ENCODE assay signal across 18 cellular contexts in the genomic region with DNA sequence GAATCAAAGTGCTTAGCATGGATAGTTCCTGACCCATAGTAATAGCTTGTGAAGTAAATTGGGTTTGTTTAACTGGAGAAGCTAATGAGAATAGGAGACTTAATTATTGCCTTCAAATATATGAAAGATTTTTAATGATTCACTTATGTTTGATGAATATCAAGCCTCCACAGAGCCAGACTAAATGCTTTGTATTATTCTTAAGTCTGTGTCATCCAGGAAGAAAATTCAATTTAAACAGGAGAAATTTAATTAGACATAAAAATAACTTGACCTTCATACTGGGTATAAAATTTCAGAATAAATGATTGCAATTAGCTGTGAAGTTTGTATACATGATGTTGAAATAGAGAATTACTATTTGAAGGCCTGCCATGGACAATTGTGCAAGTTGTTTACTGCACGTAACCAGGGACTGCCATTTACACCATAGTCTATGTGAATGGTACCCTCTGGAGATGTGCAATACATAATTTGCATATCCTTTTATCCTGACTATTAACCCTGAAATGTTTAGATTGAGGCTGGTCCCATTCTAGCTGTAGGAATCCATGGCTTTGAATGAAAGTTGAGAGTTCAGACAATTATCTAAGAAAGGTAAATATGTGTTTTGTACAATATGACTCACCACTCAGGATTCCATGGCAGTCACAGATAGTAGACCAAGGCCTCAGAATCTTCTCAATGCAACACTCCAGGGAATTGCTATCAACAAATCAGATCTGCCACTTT.
DNase-seq lines count a peak whose midpoint lies in the region; ATAC-seq and TF ChIP-seq lines count a peak whose summit lies in the region.
"Had no signal": no experiment of that assay in that cellular context is flagged by ENCODE, and none has a peak within 500 bp of the region (broad histone marks: within the 10 kb centered on the region; RNA-seq: fewer than 3 reads in every experiment).

No MANE protein-coding gene starts in this region.

- H3K36me3 Mint-ChIP-seq in MCF 10A (ENCODE audit: insufficient read depth, unreplicated experiment) (no peaks in the 10 kb centered on the region), Calu3 (ENCODE audit: insufficient read depth, unreplicated experiment) (no peaks in the 10 kb centered on the region), chondrocyte (ENCODE audit: low read depth) (no peaks in the 10 kb centered on the region)
- H3K36me3 Mint-ChIP-seq in CD8-positive, alpha-beta T cell: no peaks in the 10 kb centered on the region
- H3K36me3 Mint-ChIP-seq: mesothelial cell of epicardium; stimulated activated naive B cell treated with anti-CD40 and anti-IgM and Interleukin-4, amounts not matched to agents 10 μg/mL and 1 μg/mL and 100 μg/mL, for 72 hours had no signal

- H3K36me3 ChIP-seq in breast epithelium (no peaks in the 10 kb centered on the region), tibial artery (no peaks in the 10 kb centered on the region)
- no peaks in the 10 kb centered on the region for H3K36me3 ChIP-seq in CD8-positive, alpha-beta T cell (ENCODE audit: insufficient read depth, low read length)
- H3K36me3 ChIP-seq: SJCRH30 had no signal

- ATAC-seq in CD8-positive, alpha-beta T cell: no peak
- ATAC-seq: body of pancreas; stimulated activated naive B cell treated with anti-CD40 and anti-IgM and Interleukin-4, amounts not matched to agents 10 μg/mL and 1 μg/mL and 100 μg/mL, for 72 hours had no signal

- peak; percentile 35 for DNase-seq in MCF 10A (ENCODE audit: unreplicated experiment)
- no peak for DNase-seq in breast epithelium (ENCODE audit: low spot score in 2 of 2)
- peak; percentile 55 for DNase-seq in RWPE1 (ENCODE audit: low spot score)
- DNase-seq in fibroblast of the aortic adventitia (ENCODE audit: low read depth): peak; percentile 33
- DNase-seq in Calu3: no peak
- DNase-seq in CD8-positive, alpha-beta T cell: no peak
- DNase-seq in chondrocyte (ENCODE audit: low spot score): no peak
- DNase-seq in tibial artery: no peak
- DNase-seq: activated CD8-positive, alpha-beta memory T cell treated with anti-CD3 and anti-CD28 coated beads for 24 hours; activated effector memory CD4-positive, alpha-beta T cell treated with Interleukin-2 at 50 U/mL for 16 hours; body of pancreas; effector memory CD4-positive, alpha-beta T cell; HCEC 1CT; NCI-H2029; NCI-H774; SJCRH30; stimulated activated naive B cell treated with anti-CD40 and anti-IgM and Interleukin-4, amounts not matched to agents 10 μg/mL and 1 μg/mL and 100 μg/mL, for 72 hours had no signal

- H3K27me3 ChIP-seq in breast epithelium: peaks cover 0 to 5% of the 10 kb centered on the region in 2 donors
- H3K27me3 ChIP-seq in CD8-positive, alpha-beta T cell (ENCODE audit: insufficient read depth, low read length): no peaks in the 10 kb centered on the region
- no peaks in the 10 kb centered on the region for H3K27me3 ChIP-seq in tibial artery
- H3K27me3 ChIP-seq: body of pancreas, SJCRH30 had no signal

- H3K9me3 Mint-ChIP-seq in MCF 10A (ENCODE audit: unreplicated experiment): no peaks in the 10 kb centered on the region
- H3K9me3 Mint-ChIP-seq in Calu3 (ENCODE audit: low read depth, unreplicated experiment): no peaks in the 10 kb centered on the region
- no peaks in the 10 kb centered on the region for H3K9me3 Mint-ChIP-seq in CD8-positive, alpha-beta T cell
- no peaks in the 10 kb centered on the region for H3K9me3 Mint-ChIP-seq in chondrocyte (ENCODE audit: low read depth)
- H3K9me3 Mint-ChIP-seq: mesothelial cell of epicardium; stimulated activated naive B cell treated with anti-CD40 and anti-IgM and Interleukin-4, amounts not matched to agents 10 μg/mL and 1 μg/mL and 100 μg/mL, for 72 hours had no signal

- POLR2A ChIA-PET in MCF 10A (lab: Yijun Ruan, JAX): interaction anchor here (0.6 to 1.3 kb wide), 5 partner anchors 11 to 1641 kb away, joined by 3 to 6 read pairs (median 4); no protein-coding TSS in a partner anchor
- POLR2A ChIA-PET in RWPE1 (lab: Yijun Ruan, JAX; ENCODE audit: low non-redundant PET): no interaction called here
- POLR2A ChIA-PET in CD8-positive, alpha-beta T cell (lab: Charles Lee): no interaction called here

- BruUV-seq in MCF 10A (replicated peaks; lab: Mats Ljungman, UMichigan) (no TSS peak), Calu3 (replicated peaks; lab: Mats Ljungman, UMichigan) (no TSS peak)

- no peak overlapping the region for H3K4me3 Mint-ChIP-seq in MCF 10A (ENCODE audit: unreplicated experiment)
- H3K4me3 Mint-ChIP-seq in Calu3 (ENCODE audit: low read depth, unreplicated experiment): no peak overlapping the region
- no peak overlapping the region for H3K4me3 Mint-ChIP-seq in CD8-positive, alpha-beta T cell
- no peak overlapping the region for H3K4me3 Mint-ChIP-seq in chondrocyte (ENCODE audit: unreplicated experiment)
- H3K4me3 Mint-ChIP-seq: mesothelial cell of epicardium; stimulated activated naive B cell treated with anti-CD40 and anti-IgM and Interleukin-4, amounts not matched to agents 10 μg/mL and 1 μg/mL and 100 μg/mL, for 72 hours had no signal

- CTCF ChIA-PET in MCF 10A (lab: Yijun Ruan, JAX): interaction anchor here (0.6 to 1.7 kb wide), 6 partner anchors 12 to 304 kb away, joined by 3 to 6 read pairs (median 4); no protein-coding TSS in a partner anchor
- CTCF ChIA-PET in RWPE1 (lab: Yijun Ruan, JAX): interaction anchor here (0.5 kb wide), 1 partner anchor 202 kb away, joined by 5 read pairs; no protein-coding TSS in a partner anchor
- CTCF ChIA-PET in Calu3 (lab: Charles Lee): interaction anchor here (0.8 kb wide), 1 partner anchor 524 kb away, joined by 3 read pairs; no protein-coding TSS in a partner anchor
- CTCF ChIA-PET in CD8-positive, alpha-beta T cell (lab: Charles Lee): no interaction called here

- peaks cover 6% of the 10 kb centered on the region for H3K4me1 Mint-ChIP-seq in MCF 10A (ENCODE audit: insufficient read depth, unreplicated experiment)
- H3K4me1 Mint-ChIP-seq in Calu3 (ENCODE audit: low read depth, unreplicated experiment): peaks cover 18% of the 10 kb centered on the region
- H3K4me1 Mint-ChIP-seq in CD8-positive, alpha-beta T cell (ENCODE audit: low read depth): peaks cover 4% of the 10 kb centered on the region
- H3K4me1 Mint-ChIP-seq in chondrocyte (ENCODE audit: low read depth): peaks cover 6% of the 10 kb centered on the region

- H3K9me3 ChIP-seq in breast epithelium (no peaks in the 10 kb centered on the region), tibial artery (no peaks in the 10 kb centered on the region)
- no peaks in the 10 kb centered on the region for H3K9me3 ChIP-seq in CD8-positive, alpha-beta T cell (ENCODE audit: low read length)
- H3K9me3 ChIP-seq: body of pancreas, SJCRH30 had no signal

- H3K4me3 ChIP-seq in breast epithelium (no peak overlapping the region), fibroblast of the aortic adventitia (ENCODE audit: low read depth, low read length) (no peak overlapping the region), tibial artery (no peak overlapping the region)
- no peak overlapping the region for H3K4me3 ChIP-seq in CD8-positive, alpha-beta T cell (ENCODE audit: low read depth, low read length)
- H3K4me3 ChIP-seq: body of pancreas, SJCRH30 had no signal

- no peak overlapping the region for H3K27ac ChIP-seq in breast epithelium
- H3K27ac ChIP-seq in RWPE1: no peak overlapping the region
- H3K27ac ChIP-seq in CD8-positive, alpha-beta T cell (ENCODE audit: low read depth, low read length): no peak overlapping the region
- H3K27ac ChIP-seq in tibial artery: no peak overlapping the region
- H3K27ac ChIP-seq: body of pancreas, SJCRH30 had no signal

- H3K27ac Mint-ChIP-seq in MCF 10A (ENCODE audit: low read depth, unreplicated experiment) (no peak overlapping the region), Calu3 (ENCODE audit: unreplicated experiment) (no peak overlapping the region), chondrocyte (ENCODE audit: unreplicated experiment) (no peak overlapping the region)
- H3K27ac Mint-ChIP-seq in CD8-positive, alpha-beta T cell: no peak overlapping the region
- H3K27ac Mint-ChIP-seq: stimulated activated naive B cell treated with anti-CD40 and anti-IgM and Interleukin-4, amounts not matched to agents 10 μg/mL and 1 μg/mL and 100 μg/mL, for 72 hours had no signal

- H3K4me1 ChIP-seq in breast epithelium: no peaks in the 10 kb centered on the region
- peaks cover 1% of the 10 kb centered on the region for H3K4me1 ChIP-seq in CD8-positive, alpha-beta T cell (ENCODE audit: insufficient read depth, low read length)
- H3K4me1 ChIP-seq in tibial artery: peaks cover 0 to 11% (median 5%) of the 10 kb centered on the region in 4 donors
- H3K4me1 ChIP-seq: body of pancreas, SJCRH30 had no signal

- TF ChIP-seq CTCF in MCF 10A (IDR thresholded peaks at IDR 0.05; ENCODE audit: unreplicated experiment): no peak
- TF ChIP-seq CTCF in breast epithelium (IDR thresholded peaks at IDR 0.05): no peak
- TF ChIP-seq CTCF in RWPE1 (conservative IDR thresholded peaks at IDR 0.05; ENCODE audit: low read depth): no peak
- TF ChIP-seq CTCF in fibroblast of the aortic adventitia (IDR thresholded peaks at IDR 0.05; ENCODE audit: insufficient read depth, low read length): no peak
- no peak for TF ChIP-seq CTCF in Calu3 (IDR thresholded peaks at IDR 0.05; ENCODE audit: unreplicated experiment)
- no peak for TF ChIP-seq CTCF in CD8-positive, alpha-beta T cell (IDR thresholded peaks at IDR 0.05)
- no peak for TF ChIP-seq CTCF in chondrocyte (IDR thresholded peaks at IDR 0.05)
- TF ChIP-seq CTCF in tibial artery (IDR thresholded peaks at IDR 0.05): no peak

- TF ChIP-seq POLR2A in breast epithelium (IDR thresholded peaks at IDR 0.05): no peak

- H3K27me3 Mint-ChIP-seq in MCF 10A (ENCODE audit: insufficient read depth, unreplicated experiment) (no peaks in the 10 kb centered on the region), Calu3 (ENCODE audit: unreplicated experiment) (peaks cover 11% of the 10 kb centered on the region), chondrocyte (ENCODE audit: low read depth) (peaks cover 10% of the 10 kb centered on the region)
- peaks cover 13% of the 10 kb centered on the region for H3K27me3 Mint-ChIP-seq in CD8-positive, alpha-beta T cell (ENCODE audit: low read depth)

- intact Hi-C loops in MCF 10A (cut with micrococcal nuclease) (no loop called here), breast epithelium (cut with DNase I; ENCODE audit: low total_unique reads) (no loop called here), Calu3 (cut with micrococcal nuclease; ENCODE audit: unreplicated experiment) (loop anchor here (5.0 kb wide), 2 partner anchors 49 to 449 kb away; no protein-coding TSS in a partner anchor), tibial artery (cut with DNase I; ENCODE audit: low total_unique reads) (no loop called here)
- intact Hi-C loops in CD8-positive, alpha-beta T cell (cut with DNase I, micrococcal nuclease): no loop called here

Comparison
In these comparisons a context has a peak if more than half of its experiments do, and no peak if none do; other contexts are left out.
1. DNase-seq: peak in MCF 10A (single experiment), RWPE1 (single experiment) and fibroblast of the aortic adventitia (single experiment); none in breast epithelium (0 of 2), Calu3 (single experiment), CD8-positive, alpha-beta T cell (0 of 7), chondrocyte (single experiment) and tibial artery (0 of 2).